8 cellular contexts compared by ENCODE assay signal in genomic region chr6:2840794-2841061, GRCh38. TPM values are rescaled to one million over a fixed set of nuclear protein-coding genes. Genes with fewer than 3 reads are reported as not detected.
DNase-seq lines count a peak whose midpoint lies in the region; ATAC-seq and TF ChIP-seq lines count a peak whose summit lies in the region.

No MANE protein-coding gene starts in this region.

- peaks cover 24 to 35% of the 10 kb centered on the region in 2 donors for H3K36me3 Mint-ChIP-seq in activated T-cell treated with anti-CD3 and anti-CD28 coated beads, Interleukin-2, amount 50 U/mL, for 72 hours (ENCODE audit: insufficient read depth in 2 of 2)
- peaks cover 13% of the 10 kb centered on the region for H3K36me3 Mint-ChIP-seq in mesothelial cell of epicardium
- H3K36me3 Mint-ChIP-seq in type B pancreatic cell, result peaks cover 6% of the 10 kb centered on the region

- ATAC-seq in activated T-cell treated with anti-CD3 and anti-CD28 coated beads, Interleukin-2, amount 50 U/mL, for 72 hours (replicated peaks in 1 of 2), result no peak
- ATAC-seq in left colon, result no peak

- DNase-seq in activated T-cell treated with anti-CD3 and anti-CD28 coated beads, Interleukin-2, amount 50 U/mL, for 72 hours, result no peak
- DNase-seq in activated T-cell treated with anti-CD3 and anti-CD28 coated beads, Interleukin-2, amount 50 U/mL, for 1 hour, result no peak
- DNase-seq in cardiac fibroblast (ENCODE audit: low read depth in 2 of 2) (no peak), mesothelial cell of epicardium (ENCODE audit: low spot score in 2 of 2, unreplicated experiment in 2 of 2) (no peak), type B pancreatic cell (ENCODE audit: extremely low spot score, unreplicated experiment) (no peak), NCI-H524 treated with DMSO at 0.1 percent for 48 hours (lab: John Stamatoyannopoulos, UW) (no peak), left colon (no peak), RKO (ENCODE audit: low spot score) (no peak)

- H3K4me3 Mint-ChIP-seq in activated T-cell treated with anti-CD3 and anti-CD28 coated beads, Interleukin-2, amount 50 U/mL, for 72 hours, result peak overlapping the region; percentile 91 to 94
- peak overlapping the region; percentile 58 for H3K4me3 Mint-ChIP-seq in mesothelial cell of epicardium
- H3K4me3 Mint-ChIP-seq in type B pancreatic cell, result peak overlapping the region; percentile 95

- intact Hi-C loops in left colon (cut with DNase I, micrococcal nuclease), result loop anchor here in 1 of 2 donors (10.0 kb wide), 1 partner anchor 46 kb away; no protein-coding TSS in a partner anchor

- H3K9me3 Mint-ChIP-seq in activated T-cell treated with anti-CD3 and anti-CD28 coated beads, Interleukin-2, amount 50 U/mL, for 72 hours, result no peaks in the 10 kb centered on the region
- no peaks in the 10 kb centered on the region for H3K9me3 Mint-ChIP-seq in mesothelial cell of epicardium
- no peaks in the 10 kb centered on the region for H3K9me3 Mint-ChIP-seq in type B pancreatic cell

- H3K27ac Mint-ChIP-seq in activated T-cell treated with anti-CD3 and anti-CD28 coated beads, Interleukin-2, amount 50 U/mL, for 72 hours, result no peak overlapping the region
- peak overlapping the region; percentile 98 for H3K27ac Mint-ChIP-seq in mesothelial cell of epicardium
- peak overlapping the region; percentile 99 for H3K27ac Mint-ChIP-seq in type B pancreatic cell

- peak overlapping the region; percentile 42 to 54 for H3K4me3 ChIP-seq in cardiac fibroblast (replicated peaks in 1 of 2; ENCODE audit: low read depth in 2 of 2, low read length in 2 of 2)

- peaks cover 66% of the 10 kb centered on the region for H3K4me1 Mint-ChIP-seq in activated T-cell treated with anti-CD3 and anti-CD28 coated beads, Interleukin-2, amount 50 U/mL, for 72 hours (ENCODE audit: low read depth)
- H3K4me1 Mint-ChIP-seq in mesothelial cell of epicardium (peaks cover 47% of the 10 kb centered on the region), type B pancreatic cell (ENCODE audit: unreplicated experiment) (peaks cover 29% of the 10 kb centered on the region)

- H3K27me3 Mint-ChIP-seq in activated T-cell treated with anti-CD3 and anti-CD28 coated beads, Interleukin-2, amount 50 U/mL, for 72 hours (ENCODE audit: low read depth), result no peaks in the 10 kb centered on the region
- no peaks in the 10 kb centered on the region for H3K27me3 Mint-ChIP-seq in mesothelial cell of epicardium (ENCODE audit: low read depth)
- H3K27me3 Mint-ChIP-seq in type B pancreatic cell, result no peaks in the 10 kb centered on the region

- TF ChIP-seq CTCF in cardiac fibroblast (IDR thresholded peaks at IDR 0.05; ENCODE audit: low read depth, low read length) (no peak), mesothelial cell of epicardium (IDR thresholded peaks at IDR 0.05; ENCODE audit: unreplicated experiment) (no peak), type B pancreatic cell (conservative IDR thresholded peaks at IDR 0.05) (no peak)

RNA-seq across cellular contexts. Expression of gene SERPINB1, which starts 0.9 kb away (rescaled TPM):
- 100 to 1,000 TPM; 131 to 203 TPM for total RNA-seq in activated T-cell treated with anti-CD3 and anti-CD28 coated beads, Interleukin-2, amount 50 U/mL, for 72 hours
- total RNA-seq in mesothelial cell of epicardium, result 18.5 to 20.3 TPM (median 19.5 TPM) in 3 replicates
- 31.2 and 52.0 TPM in 2 replicates for total RNA-seq in type B pancreatic cell (ENCODE audit: low replicate concordance)
- total RNA-seq in left colon, result 100 to 1,000 TPM; 168 to 208 TPM
